ENCODE assay signal across 9 cellular contexts in genomic region chr1:230323686-230324085, GRCh38.
"Had no signal": no experiment of that assay in that cellular context is flagged by ENCODE, and none has a peak within 500 bp of the region (broad histone marks: within the 10 kb centered on the region; RNA-seq: fewer than 3 reads in every experiment).

No MANE protein-coding gene starts in this region.

- H3K27ac ChIP-seq: GM23248 had no signal

- H3K4me3 Mint-ChIP-seq: GM23338, H9, HFFc6 had no signal

- H3K9ac ChIP-seq: GM23248 had no signal

- ATAC-seq: GM23338, HCT116 had no signal

- H3K9me3 Mint-ChIP-seq: GM23338, H9, HFFc6 had no signal

- H3K4me2 ChIP-seq: GM23338 had no signal

- H3K27ac Mint-ChIP-seq: GM23338, H9, HFFc6 had no signal

- H3K9me3 ChIP-seq: HAP-1 had no signal

- H3K4me3 ChIP-seq: GM23248, GM23338, HAP-1 had no signal

- DNase-seq: GM23248, GOT3, H7, H9, HCEC 1CT, HFFc6 had no signal

- H3K36me3 ChIP-seq: HAP-1 had no signal

- H2AFZ ChIP-seq: GM23248, GM23338 had no signal

- H3K4me1 ChIP-seq: HAP-1 had no signal
